10 cellular contexts compared by ENCODE assay signal in genomic region chr5:68456756-68457217, GRCh38.
DNase-seq lines count a peak whose midpoint lies in the region; ATAC-seq and TF ChIP-seq lines count a peak whose summit lies in the region.
"Had no signal": no experiment of that assay in that cellular context is flagged by ENCODE, and none has a peak within 500 bp of the region (broad histone marks: within the 10 kb centered on the region; RNA-seq: fewer than 3 reads in every experiment).

No MANE protein-coding gene starts in this region.

- no peaks in the 10 kb centered on the region for H3K9me3 ChIP-seq in mesenchymal stem cell (ENCODE audit: control insufficient read depth, low read length)
- H3K9me3 ChIP-seq: SJSA1 had no signal

- no peak overlapping the region for H2AFZ ChIP-seq in mesenchymal stem cell (ENCODE audit: low read depth, low read length)

- H2BK120ac ChIP-seq in mesenchymal stem cell (ENCODE audit: low read depth, low read length) = no peak overlapping the region

- no peak for ATAC-seq in HG03025 (IDR thresholded peaks at IDR 0.05; ENCODE audit: low FRiP score, unreplicated experiment)
- ATAC-seq in GM18907 (IDR thresholded peaks at IDR 0.05; ENCODE audit: unreplicated experiment) = no peak
- no peak for ATAC-seq in HG02884 (IDR thresholded peaks at IDR 0.05; ENCODE audit: unreplicated experiment)
- no peak for ATAC-seq in HG03139 (IDR thresholded peaks at IDR 0.05; ENCODE audit: unreplicated experiment)

- H4K91ac ChIP-seq in mesenchymal stem cell (ENCODE audit: low read length) = no peak overlapping the region

- no peak overlapping the region for H3K18ac ChIP-seq in mesenchymal stem cell (ENCODE audit: low read depth in 1 of 2, low read length in 2 of 2)

- H3K36me3 ChIP-seq in mesenchymal stem cell (ENCODE audit: control insufficient read depth in 1 of 2, insufficient read depth in 2 of 2, low read depth in 1 of 2, low read length in 2 of 2) = no peaks in the 10 kb centered on the region
- H3K36me3 ChIP-seq: SJSA1 had no signal

- H3K14ac ChIP-seq in mesenchymal stem cell (ENCODE audit: low read length in 2 of 2) = no peak overlapping the region

- DNase-seq in DMS79 (lab: John Stamatoyannopoulos, UW) (peak; percentile 37), LNCaP clone FGC (ENCODE audit: low read depth) (peak; percentile 94), choroid plexus epithelial cell (ENCODE audit: low read depth) (peak; percentile 54), mesenchymal stem cell (peak; percentile 76)
- DNase-seq: activated naive CD4-positive, alpha-beta T cell treated with anti-CD3 and anti-CD28 coated beads, Interleukin-2, amount 10 ng/mL, durations not matched to agents 7 days and 5 days had no signal

- H3K27ac ChIP-seq in mesenchymal stem cell (ENCODE audit: low read length, poor library complexity, severe bottlenecking) = no peak overlapping the region
- H3K27ac ChIP-seq: SJSA1 had no signal

- no peaks in the 10 kb centered on the region for H3K79me1 ChIP-seq in mesenchymal stem cell (replicated peaks; ENCODE audit: low read length, poor library complexity, severe bottlenecking)

- H3K27me3 ChIP-seq in mesenchymal stem cell (ENCODE audit: control insufficient read depth in 1 of 2, insufficient read depth in 1 of 2, low read length in 2 of 2) = no peaks in the 10 kb centered on the region
- H3K27me3 ChIP-seq: SJSA1 had no signal

- H4K8ac ChIP-seq in mesenchymal stem cell (ENCODE audit: low read length) = no peak overlapping the region

- no peak overlapping the region for H2AK5ac ChIP-seq in mesenchymal stem cell (ENCODE audit: low read length, severe bottlenecking)

- no peak overlapping the region for H2BK5ac ChIP-seq in mesenchymal stem cell (ENCODE audit: low read depth, low read length, poor library complexity, severe bottlenecking)

- no peak overlapping the region for H2BK15ac ChIP-seq in mesenchymal stem cell (ENCODE audit: low read depth, poor library complexity, severe bottlenecking)

- H3K9ac ChIP-seq in mesenchymal stem cell (ENCODE audit: low read length) = no peak overlapping the region

- H3K4me1 ChIP-seq in mesenchymal stem cell (ENCODE audit: control insufficient read depth, insufficient read depth, low read depth, low read length) = peaks cover 3% of the 10 kb centered on the region
- H3K4me1 ChIP-seq: SJSA1 had no signal

- H3K4ac ChIP-seq in mesenchymal stem cell (ENCODE audit: low read depth in 1 of 2, low read length in 2 of 2) = no peak overlapping the region

- H3K23ac ChIP-seq in mesenchymal stem cell (ENCODE audit: low read length in 2 of 2) = no peak overlapping the region

- 42% methylated on average over 3 of the region's 4 CpGs for WGBS in mesenchymal stem cell

- H3K4me2 ChIP-seq in mesenchymal stem cell (ENCODE audit: low read length, poor library complexity, severe bottlenecking) = no peak overlapping the region

- TF ChIP-seq CTCF in LNCaP clone FGC (IDR thresholded peaks at IDR 0.05; ENCODE audit: control insufficient read depth, extremely low read depth, insufficient read depth) (no peak), choroid plexus epithelial cell (conservative IDR thresholded peaks at IDR 0.05; ENCODE audit: low read depth, low read length) (no peak)

- H3K4me3 ChIP-seq in LNCaP clone FGC (ENCODE audit: low read depth, low read length) = no peak overlapping the region
- no peak overlapping the region for H3K4me3 ChIP-seq in choroid plexus epithelial cell (ENCODE audit: low read depth, low read length)
- no peak overlapping the region for H3K4me3 ChIP-seq in mesenchymal stem cell (ENCODE audit: insufficient read depth in 1 of 2, low read depth in 1 of 2, low read length in 2 of 2)
- H3K4me3 ChIP-seq: SJSA1 had no signal

- H2BK12ac ChIP-seq in mesenchymal stem cell (ENCODE audit: low read length in 2 of 2) = no peak overlapping the region

Comparison
In these comparisons a context has a peak if more than half of its experiments do, and no peak if none do; other contexts are left out.
1. DNase-seq: peak in every context shown above with its lines; median percentile 94 in LNCaP clone FGC; 76 in mesenchymal stem cell; 54 in choroid plexus epithelial cell; 37 in DMS79.